Comparison of ENCODE assay signal across 1 cellular context in the genomic region with DNA sequence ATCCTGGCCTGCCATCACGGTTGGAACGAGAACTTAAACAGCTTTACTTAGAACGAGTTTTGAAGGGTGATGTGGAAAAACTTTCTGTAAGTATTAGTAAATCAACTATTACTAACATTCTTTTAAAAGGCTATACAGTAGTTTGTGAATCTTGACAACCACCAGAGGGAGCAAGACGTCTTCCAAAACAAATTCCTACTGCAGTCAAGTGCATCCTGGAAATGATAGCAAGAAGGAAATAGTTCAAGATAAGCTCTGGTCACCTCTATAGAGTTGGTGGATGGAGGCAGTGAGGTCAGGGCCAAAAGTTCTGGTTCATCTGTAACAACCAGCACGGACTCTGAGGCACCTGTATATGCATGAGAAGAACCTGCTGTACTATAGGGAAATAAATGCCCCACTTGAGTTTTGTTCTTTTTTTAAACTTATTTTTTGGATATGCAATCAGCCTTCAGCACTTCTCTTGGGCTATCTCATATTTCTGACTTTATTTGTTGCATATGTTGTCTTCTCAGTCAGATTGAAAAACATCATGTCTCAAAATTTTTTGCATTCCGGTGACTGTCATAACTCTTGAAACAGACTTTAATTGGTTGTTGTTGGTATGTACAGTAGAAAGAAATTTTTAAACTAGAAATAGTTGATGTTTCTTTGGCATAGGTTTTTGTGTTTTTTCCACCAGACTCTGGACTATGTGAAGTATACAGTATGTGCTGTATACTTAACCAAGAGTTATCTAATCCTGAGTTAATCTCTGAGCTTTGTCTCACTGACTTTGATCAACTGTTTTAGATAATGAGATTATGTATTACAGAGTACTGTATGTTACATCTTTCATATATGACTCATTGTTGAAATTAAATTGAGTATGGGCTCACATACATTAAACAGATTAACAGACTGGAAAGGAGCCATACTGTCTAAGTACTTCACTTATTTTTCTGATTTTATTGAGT.
TF ChIP-seq lines count a peak whose summit lies in the region.

No MANE protein-coding gene starts in this region.

TF ChIP-seq in H1, 55 proteins besides CTCF, POLR2A, EP300 and RAD21:
- TF ChIP-seq POU5F1 (IDR thresholded peaks at IDR 0.05; ENCODE audit: low read depth, low read length): no peak
- no peak for TF ChIP-seq SIRT6 (IDR thresholded peaks at IDR 0.05; ENCODE audit: low read length)
- no peak for TF ChIP-seq E2F6 (IDR thresholded peaks at IDR 0.05)
- TF ChIP-seq TAF1 (IDR thresholded peaks at IDR 0.05; ENCODE audit: low read depth, low read length): no peak
- TF ChIP-seq ASH2L (IDR thresholded peaks at IDR 0.05; ENCODE audit: low read length): no peak
- TF ChIP-seq SRF (IDR thresholded peaks at IDR 0.05; ENCODE audit: low read depth, low read length): no peak
- TF ChIP-seq KDM5A (IDR thresholded peaks at IDR 0.05; ENCODE audit: low read length): no peak
- TF ChIP-seq JUND (IDR thresholded peaks at IDR 0.05; ENCODE audit: low read length): no peak
- TF ChIP-seq SP2 (IDR thresholded peaks at IDR 0.05; ENCODE audit: low read length): no peak
- no peak for TF ChIP-seq PHF8 (conservative IDR thresholded peaks at IDR 0.05; ENCODE audit: low read depth, low read length)
- TF ChIP-seq CREB1 (IDR thresholded peaks at IDR 0.05): no peak
- TF ChIP-seq ATF3 (IDR thresholded peaks at IDR 0.05; ENCODE audit: insufficient read depth, low read depth, low read length): no peak
- no peak for TF ChIP-seq EZH2 (IDR thresholded peaks at IDR 0.05; ENCODE audit: low read depth, low read length, severe bottlenecking)
- no peak for TF ChIP-seq CHD1 (IDR thresholded peaks at IDR 0.05; ENCODE audit: low read depth, low read length)
- TF ChIP-seq RNF2 (IDR thresholded peaks at IDR 0.05; ENCODE audit: borderline replicate concordance, low read depth, low read length, missing control alignments, poor library complexity, severe bottlenecking): no peak
